ENCODE assay signal across 7 cellular contexts in genomic region chr19:14571695-14572490, GRCh38. TPM values are rescaled to one million over a fixed set of nuclear protein-coding genes. Genes with fewer than 3 reads are reported as not detected.
DNase-seq lines count a peak whose midpoint lies in the region; ATAC-seq, FAIRE-seq and TF ChIP-seq lines count a peak whose summit lies in the region.

Gene NDUFB7 (minus strand): TSS chr19:14572066. CDS start chr19:14572000, 66 bp downstream.

- in situ Hi-C loops in astrocyte of the cerebellum (cut with HindIII; ENCODE audit: low sequenced_read_pairs), result no loop called here

- H3K27ac ChIP-seq in hepatocyte, result peak within 1 kb of the TSS; percentile 75

- H3K36me3 ChIP-seq in hepatocyte (replicated peaks; ENCODE audit: insufficient read depth, low read depth), result no peaks in the 10 kb centered on the region

- peaks cover 6% of the 10 kb centered on the region for H3K4me1 ChIP-seq in hepatocyte (ENCODE audit: insufficient read depth)

- TF ChIP-seq CTCF in astrocyte of the cerebellum (IDR thresholded peaks at IDR 0.05; ENCODE audit: low read depth, low read length, missing control alignments), result peak; percentile 84
- TF ChIP-seq CTCF in hepatocyte (IDR thresholded peaks at IDR 0.05; ENCODE audit: poor library complexity), result peak; percentile 81

- ATAC-seq in HG02981 (IDR thresholded peaks at IDR 0.05; ENCODE audit: unreplicated experiment), result peak; percentile 85

- H3K9me3 ChIP-seq in hepatocyte (ENCODE audit: low read depth), result no peaks in the 10 kb centered on the region

- peak within 1 kb of the TSS; percentile 95 for H3K4me2 ChIP-seq in hepatocyte

- DNase-seq in GM18507 (ENCODE audit: extremely low spot score, insufficient read length, low read depth) (peak; percentile 67), NCI-H2029 (lab: John Stamatoyannopoulos, UW) (peak; percentile 95), T-helper 22 cell (ENCODE audit: low read depth) (peak; percentile 87), astrocyte of the cerebellum (ENCODE audit: low read depth) (peak; percentile 81), hepatocyte (ENCODE audit: low spot score) (peak; percentile 95), retina (peak; percentile 92)

- peaks cover 32% of the 10 kb centered on the region for H3K79me2 ChIP-seq in hepatocyte

- peak; percentile 96 for FAIRE-seq in GM18507 (lab: Jason Lieb, UNC)

- H3K9me2 ChIP-seq in hepatocyte (replicated peaks; ENCODE audit: insufficient read depth), result no peaks in the 10 kb centered on the region

- 5% methylated on average over 40 of the region's 40 CpGs for WGBS in hepatocyte (ENCODE audit: low lambda C conversion rate, missing lambda C conversion rate)

- peaks cover 3% of the 10 kb centered on the region for H4K20me1 ChIP-seq in hepatocyte (ENCODE audit: insufficient read depth, poor library complexity, severe bottlenecking)

- H2AFZ ChIP-seq in hepatocyte, result peak within 1 kb of the TSS; percentile 95

- H3K4me3 ChIP-seq in astrocyte of the cerebellum (ENCODE audit: low read depth, low read length), result peak within 1 kb of the TSS; percentile 99
- peak within 1 kb of the TSS; percentile 97 for H3K4me3 ChIP-seq in hepatocyte

- H3K27me3 ChIP-seq in hepatocyte, result no peaks in the 10 kb centered on the region

RNA-seq across cellular contexts. Expression of gene NDUFB7, which starts in this region (rescaled TPM):
- 201 and 226 TPM in 2 replicates for total RNA-seq in hepatocyte
- 354 and 442 TPM in 2 replicates for polyA plus RNA-seq in hepatocyte

Comparison
In these comparisons a context has a peak if more than half of its experiments do, and no peak if none do; other contexts are left out.
1. Peak in every context shown above with its lines: DNase-seq, ATAC-seq, H3K4me3 ChIP-seq and H3K27ac ChIP-seq.